Comparison of ENCODE assay signal across 24 cellular contexts in the genomic region with DNA sequence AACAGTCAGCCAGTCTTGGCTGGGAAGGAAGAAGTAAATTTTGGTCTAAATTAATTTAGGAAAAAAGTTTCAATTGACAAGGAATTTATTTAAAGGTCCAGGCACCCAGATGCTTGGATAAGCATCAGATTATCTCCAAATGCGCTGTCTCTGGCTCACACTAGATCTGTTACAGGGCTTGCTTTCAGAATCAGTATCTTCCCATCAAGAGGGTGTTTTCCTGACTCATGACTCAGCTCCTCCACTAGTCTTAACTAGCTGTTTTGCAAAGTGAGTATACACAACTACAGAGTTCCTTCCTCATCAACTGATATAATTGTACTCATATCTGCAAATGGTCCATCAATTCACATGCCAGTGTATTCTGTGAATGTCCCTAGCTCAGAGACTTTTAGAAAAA.
DNase-seq lines count a peak whose midpoint lies in the region; ATAC-seq, FAIRE-seq and TF ChIP-seq lines count a peak whose summit lies in the region.
"Had no signal": no experiment of that assay in that cellular context is flagged by ENCODE, and none has a peak within 500 bp of the region (broad histone marks: within the 10 kb centered on the region; RNA-seq: fewer than 3 reads in every experiment).

No MANE protein-coding gene starts in this region.

- no peaks in the 10 kb centered on the region for H3K9me1 ChIP-seq in keratinocyte (ENCODE audit: control insufficient read depth, extremely low read depth, insufficient read depth, low read length)

- H3K36me3 Mint-ChIP-seq in T-cell, result no peaks in the 10 kb centered on the region
- H3K36me3 Mint-ChIP-seq: activated naive CD4-positive, alpha-beta T cell treated with anti-CD3 and anti-CD28 coated beads, Interleukin-2, amount 10 ng/mL, durations not matched to agents 7 days and 5 days; CD4-positive, CD25-positive, alpha-beta regulatory T cell had no signal

- no peaks in the 10 kb centered on the region for H3K27me3 Mint-ChIP-seq in T-cell
- H3K27me3 Mint-ChIP-seq: activated naive CD4-positive, alpha-beta T cell treated with anti-CD3 and anti-CD28 coated beads, Interleukin-2, amount 10 ng/mL, durations not matched to agents 7 days and 5 days; CD4-positive, CD25-positive, alpha-beta regulatory T cell had no signal

- POLR2A ChIA-PET in T-cell (lab: Charles Lee) (no interaction called here), RWPE1 (lab: Yijun Ruan, JAX; ENCODE audit: low non-redundant PET) (no interaction called here)

- peak; percentile 73 for FAIRE-seq in keratinocyte (lab: Jason Lieb, UNC)
- FAIRE-seq: H54, HepG2 had no signal

- no peaks in the 10 kb centered on the region for H3K9me3 ChIP-seq in keratinocyte (ENCODE audit: control insufficient read depth, low read depth, low read length)
- H3K9me3 ChIP-seq: uterus had no signal

- H3K79me2 ChIP-seq in keratinocyte (ENCODE audit: control insufficient read depth, insufficient read depth, low read length), result no peaks in the 10 kb centered on the region

- CTCF ChIA-PET in T-cell (lab: Charles Lee) (no interaction called here), RWPE1 (lab: Yijun Ruan, JAX) (no interaction called here)

- H3K9me3 Mint-ChIP-seq in T-cell, result peaks cover 0 to 4% (median 2%) of the 10 kb centered on the region in 3 donors
- H3K9me3 Mint-ChIP-seq: activated naive CD4-positive, alpha-beta T cell treated with anti-CD3 and anti-CD28 coated beads, Interleukin-2, amount 10 ng/mL, durations not matched to agents 7 days and 5 days; activated T-cell treated with anti-CD3 and anti-CD28 coated beads, Interleukin-2, amount 50 U/mL, for 4 hours had no signal

- no peak overlapping the region for H3K4me3 ChIP-seq in choroid plexus epithelial cell (ENCODE audit: low read depth, low read length)
- H3K4me3 ChIP-seq in keratinocyte (ENCODE audit: control insufficient read depth in 2 of 3, extremely low read depth in 1 of 3, insufficient read depth in 2 of 3, low read depth in 1 of 3, low read length in 3 of 3), result no peak overlapping the region
- H3K4me3 ChIP-seq: uterus had no signal

- H3K27ac Mint-ChIP-seq in T-cell, result no peak overlapping the region
- H3K27ac Mint-ChIP-seq: activated CD8-positive, alpha-beta T cell treated with anti-CD3 and anti-CD28 coated beads, Interleukin-2, amount 10 ng/mL, durations not matched to agents 7 days and 5 days; activated naive CD4-positive, alpha-beta T cell treated with anti-CD3 and anti-CD28 coated beads, Interleukin-2, amount 10 ng/mL, durations not matched to agents 7 days and 5 days; CD4-positive, CD25-positive, alpha-beta regulatory T cell had no signal

- H3K4me2 ChIP-seq in keratinocyte (ENCODE audit: control insufficient read depth, extremely low read depth, insufficient read depth, low read depth, low read length), result no peak overlapping the region

- peak; percentile 41 for DNase-seq in EL
- peak; percentile 58 for DNase-seq in SK-N-DZ (ENCODE audit: low spot score)
- peak; percentile 62 for DNase-seq in choroid plexus epithelial cell (ENCODE audit: low read depth)
- DNase-seq in keratinocyte (ENCODE audit: low read depth, low spot score), result no peak
- DNase-seq in T-cell, result no peak
- DNase-seq in SW480 (ENCODE audit: low spot score), result no peak
- DNase-seq in RWPE1 (ENCODE audit: low spot score), result no peak
- DNase-seq: activated CD8-positive, alpha-beta T cell treated with anti-CD3 and anti-CD28 coated beads, Interleukin-2, amount 10 ng/mL, durations not matched to agents 7 days and 5 days; activated naive CD4-positive, alpha-beta T cell treated with anti-CD3 and anti-CD28 coated beads, Interleukin-2, amount 10 ng/mL, durations not matched to agents 7 days and 5 days; activated T-cell treated with anti-CD3 and anti-CD28 coated beads, Interleukin-2, amount 50 U/mL, for 4 hours; CD4-positive, CD25-positive, alpha-beta regulatory T cell; dermis blood vessel endothelial cell; DND-41; erythroblast; left ventricle myocardium superior; NCI-H1436; NCI-H526 treated with DMSO at 0.1 percent for 48 hours; retina; SHP77; stimulated activated CD4-positive, alpha-beta T cell treated with anti-CD3 and anti-CD28 coated beads, Interleukin-12 subunit alpha, Interleukin-12 subunit beta, amount 100 ng/mL, for 4 hours; uterus had no signal

- H3K4me1 ChIP-seq in keratinocyte (ENCODE audit: control insufficient read depth, extremely low read depth, insufficient read depth, low read length), result no peaks in the 10 kb centered on the region
- H3K4me1 ChIP-seq: uterus had no signal

- dilution Hi-C loops in keratinocyte (cut with MboI; ENCODE audit: extremely low pct_ligation_motif_present, low sequenced_read_pairs), result no loop called here

- no peak for TF ChIP-seq CTCF in choroid plexus epithelial cell (conservative IDR thresholded peaks at IDR 0.05; ENCODE audit: low read depth, low read length)
- no peak for TF ChIP-seq CTCF in keratinocyte (optimal IDR thresholded peaks at IDR 0.05 in 1 of 3, IDR thresholded peaks at IDR 0.05 in 1 of 3, conservative IDR thresholded peaks at IDR 0.05 in 1 of 3; ENCODE audit: extremely low read depth in 1 of 3, insufficient read depth in 2 of 3, low read length in 3 of 3)
- TF ChIP-seq CTCF in RWPE1 (conservative IDR thresholded peaks at IDR 0.05; ENCODE audit: low read depth), result no peak

- H3K4me3 Mint-ChIP-seq in T-cell, result no peak overlapping the region
- H3K4me3 Mint-ChIP-seq: activated CD8-positive, alpha-beta T cell treated with anti-CD3 and anti-CD28 coated beads, Interleukin-2, amount 10 ng/mL, durations not matched to agents 7 days and 5 days; activated naive CD4-positive, alpha-beta T cell treated with anti-CD3 and anti-CD28 coated beads, Interleukin-2, amount 10 ng/mL, durations not matched to agents 7 days and 5 days; activated T-cell treated with anti-CD3 and anti-CD28 coated beads, Interleukin-2, amount 50 U/mL, for 4 hours; CD4-positive, CD25-positive, alpha-beta regulatory T cell had no signal

- H3K4me1 Mint-ChIP-seq in T-cell, result no peaks in the 10 kb centered on the region
- H3K4me1 Mint-ChIP-seq: activated naive CD4-positive, alpha-beta T cell treated with anti-CD3 and anti-CD28 coated beads, Interleukin-2, amount 10 ng/mL, durations not matched to agents 7 days and 5 days; CD4-positive, CD25-positive, alpha-beta regulatory T cell had no signal

- H3K36me3 ChIP-seq in keratinocyte (ENCODE audit: control insufficient read depth in 2 of 2, extremely low read depth in 1 of 2, insufficient read depth in 2 of 2, low read length in 2 of 2), result no peaks in the 10 kb centered on the region
- H3K36me3 ChIP-seq: uterus had no signal

- no peak overlapping the region for H2AFZ ChIP-seq in keratinocyte (ENCODE audit: control insufficient read depth, low read length)

- no peaks in the 10 kb centered on the region for H3K27me3 ChIP-seq in keratinocyte (ENCODE audit: control insufficient read depth, extremely low read depth, insufficient read depth, low read length)
- H3K27me3 ChIP-seq: uterus had no signal

- H3K27ac ChIP-seq in keratinocyte (ENCODE audit: control insufficient read depth, insufficient read depth, low read length) (no peak overlapping the region), RWPE1 (no peak overlapping the region)
- H3K27ac ChIP-seq: uterus had no signal

- H4K20me1 ChIP-seq in keratinocyte (ENCODE audit: control insufficient read depth, extremely low read depth, insufficient read depth, low read length), result no peaks in the 10 kb centered on the region

- no peak overlapping the region for H3K9ac ChIP-seq in keratinocyte (ENCODE audit: control insufficient read depth, extremely low read depth, insufficient read depth, low read length)

- ATAC-seq in T-cell (replicated peaks in 1 of 4) (no peak), GM18907 (IDR thresholded peaks at IDR 0.05; ENCODE audit: unreplicated experiment) (no peak)
- ATAC-seq: activated CD8-positive, alpha-beta T cell treated with anti-CD3 and anti-CD28 coated beads, Interleukin-2, amount 10 ng/mL, durations not matched to agents 7 days and 5 days; activated T-cell treated with anti-CD3 and anti-CD28 coated beads, Interleukin-2, amount 50 U/mL, for 4 hours; HepG2; left ventricle myocardium superior had no signal

Comparison
In these comparisons a context has a peak if more than half of its experiments do, and no peak if none do; other contexts are left out.
1. DNase-seq: peak in EL (single experiment), SK-N-DZ (single experiment) and choroid plexus epithelial cell (single experiment); none in keratinocyte (single experiment), T-cell (0 of 34), SW480 (single experiment) and RWPE1 (single experiment).